In the genomic region with DNA sequence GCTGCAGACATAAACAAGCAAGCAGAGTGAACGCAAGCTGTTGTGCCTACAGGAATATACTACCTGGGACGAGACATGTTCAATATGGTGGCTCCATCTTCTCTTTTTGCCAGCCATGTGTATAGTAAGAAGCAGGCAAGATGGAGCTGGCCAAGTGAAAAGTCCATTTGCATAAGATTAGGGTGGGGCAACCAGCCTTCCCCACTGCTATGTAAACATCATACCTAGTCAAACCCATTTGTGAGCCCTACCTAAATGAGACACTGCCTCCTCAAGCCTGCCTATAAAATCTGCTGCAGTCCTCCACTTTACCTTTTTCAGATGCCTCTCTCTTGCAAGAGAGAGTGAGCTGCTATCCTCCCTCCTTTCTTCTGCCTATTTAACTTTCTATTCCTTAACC, we compare ENCODE assay signal across 26 cellular contexts.
"Had no signal": no experiment of that assay in that cellular context is flagged by ENCODE, and none has a peak within 500 bp of the region (broad histone marks: within the 10 kb centered on the region; RNA-seq: fewer than 3 reads in every experiment).

No MANE protein-coding gene starts in this region.

- ATAC-seq: left cardiac atrium; left lung; lower lobe of right lung; natural killer cell; right lobe of liver; stimulated activated memory B cell treated with anti-CD40 and anti-IgM and Interleukin-4, amounts not matched to agents 10 μg/mL and 1 μg/mL and 100 μg/mL, for 72 hours; stimulated activated naive CD8-positive, alpha-beta T cell treated with anti-CD3 and anti-CD28 coated beads, Interleukin-15, amount 100 ng/mL, for 72 hours had no signal

- H3K4me1 ChIP-seq: left lung, lower lobe of right lung, right atrium auricular region, right lobe of liver, tibial nerve, vagina had no signal

- H3K27me3 ChIP-seq: left lung, ovary, right atrium auricular region, right lobe of liver, tibial nerve, vagina had no signal

- H3K4me3 ChIP-seq: left lung, lower lobe of right lung, ovary, right atrium auricular region, right lobe of liver, smooth muscle cell, tibial nerve, vagina had no signal

- H3K27me3 Mint-ChIP-seq: naive B cell; progenitor cell of endocrine pancreas; stimulated activated memory B cell treated with anti-CD40 and anti-IgM and Interleukin-4, amounts not matched to agents 10 μg/mL and 1 μg/mL and 100 μg/mL, for 72 hours; stimulated activated naive CD8-positive, alpha-beta T cell treated with anti-CD3 and anti-CD28 coated beads, Interleukin-15, amount 100 ng/mL, for 72 hours; type B pancreatic cell had no signal

- H3K9me3 ChIP-seq: left lung, lower lobe of right lung, ovary, right atrium auricular region, right lobe of liver, vagina had no signal

- FAIRE-seq: keratinocyte had no signal

- H3K4me2 ChIP-seq: smooth muscle cell had no signal

- H3K9me3 Mint-ChIP-seq: type B pancreatic cell had no signal

- H3K27ac ChIP-seq: left lung, lower lobe of right lung, ovary, right atrium auricular region, right lobe of liver, tibial nerve, vagina had no signal

- H3K27ac Mint-ChIP-seq: mesothelial cell of epicardium; natural killer cell; nephron progenitor cell; progenitor cell of endocrine pancreas; stimulated activated memory B cell treated with anti-CD40 and anti-IgM and Interleukin-4, amounts not matched to agents 10 μg/mL and 1 μg/mL and 100 μg/mL, for 72 hours; stimulated activated naive CD8-positive, alpha-beta T cell treated with anti-CD3 and anti-CD28 coated beads, Interleukin-15, amount 100 ng/mL, for 72 hours; type B pancreatic cell had no signal

- DNase-seq: hippocampal formation; kidney glomerular epithelial cell; left cardiac atrium; left lung; lower lobe of right lung; naive B cell; natural killer cell; nephron progenitor cell; ovary; right lobe of liver; stimulated activated CD4-positive, alpha-beta T cell treated with anti-CD3 and anti-CD28 coated beads, Interleukin-1b, Interleukin-23, amount 100 ng/mL, for 48 hours; stimulated activated CD4-positive, alpha-beta T cell treated with anti-CD3 and anti-CD28 coated beads, Interleukin-2, amount 100 ng/mL, for 48 hours; stimulated activated CD4-positive, alpha-beta T cell treated with anti-CD3 and anti-CD28 coated beads, Interleukin-4, amount 100 ng/mL, for 4 hours; stimulated activated CD8-positive, alpha-beta memory T cell treated with anti-CD3 and anti-CD28 coated beads, Interleukin-4, amount 100 ng/mL, for 48 hours; stimulated activated naive CD4-positive, alpha-beta T cell treated with Interleukin-2 at 50 U/mL for 16 hours; stimulated activated naive CD8-positive, alpha-beta T cell treated with anti-CD3 and anti-CD28 coated beads, Interleukin-15, amount 100 ng/mL, for 72 hours; substantia nigra had no signal

- H3K36me3 ChIP-seq: left lung, lower lobe of right lung, ovary, right atrium auricular region, right lobe of liver, tibial nerve, vagina had no signal

- H3K4me1 Mint-ChIP-seq: mesothelial cell of epicardium, natural killer cell had no signal

- H3K4me3 Mint-ChIP-seq: mesothelial cell of epicardium; natural killer cell; nephron progenitor cell; stimulated activated memory B cell treated with anti-CD40 and anti-IgM and Interleukin-4, amounts not matched to agents 10 μg/mL and 1 μg/mL and 100 μg/mL, for 72 hours; stimulated activated naive CD8-positive, alpha-beta T cell treated with anti-CD3 and anti-CD28 coated beads, Interleukin-15, amount 100 ng/mL, for 72 hours; type B pancreatic cell had no signal
